ENCODE assay signal across 1 cellular context in the genomic region with DNA sequence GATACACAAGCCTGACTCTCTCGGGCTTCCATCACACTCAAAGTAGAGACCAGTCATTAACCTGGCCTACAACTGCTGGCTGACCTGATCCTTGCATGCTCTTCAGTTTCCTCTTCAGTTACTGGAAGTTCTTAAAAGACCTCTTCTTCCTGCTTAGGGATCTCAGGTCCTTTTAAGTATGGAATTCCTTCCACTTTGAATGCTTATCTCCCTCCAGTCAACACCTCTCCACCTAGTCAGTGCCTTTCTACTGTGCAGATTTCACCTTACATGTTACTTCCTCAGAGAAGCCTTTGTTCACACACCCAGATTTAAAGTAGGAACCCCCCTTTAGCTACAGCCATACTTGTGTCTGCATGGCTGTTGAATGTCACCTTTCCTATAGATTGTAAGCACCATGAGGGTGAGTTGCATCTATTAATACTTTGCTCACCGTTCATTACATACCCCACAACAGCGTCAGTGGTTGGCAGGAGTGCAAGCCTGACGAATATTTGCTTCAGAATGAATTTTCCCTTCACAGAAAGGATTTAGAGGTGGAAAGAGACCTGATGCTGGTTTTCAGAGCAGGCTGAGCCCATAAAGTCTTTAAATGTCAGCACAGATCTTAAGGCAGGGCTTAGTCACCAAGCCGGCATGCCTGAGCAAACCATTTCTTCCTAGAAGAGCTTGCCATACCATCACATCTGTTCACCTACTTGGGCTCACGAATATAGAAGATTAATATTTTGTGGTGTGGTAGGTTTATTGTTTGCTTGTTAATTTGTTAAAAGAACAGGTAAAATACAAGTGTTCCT.
TF ChIP-seq lines count a peak whose summit lies in the region.

No MANE protein-coding gene starts in this region.

TF ChIP-seq in GM23338, 12 proteins besides CTCF, POLR2A, EP300 and RAD21 (continued from another document):
- TF ChIP-seq, protein P1, sequence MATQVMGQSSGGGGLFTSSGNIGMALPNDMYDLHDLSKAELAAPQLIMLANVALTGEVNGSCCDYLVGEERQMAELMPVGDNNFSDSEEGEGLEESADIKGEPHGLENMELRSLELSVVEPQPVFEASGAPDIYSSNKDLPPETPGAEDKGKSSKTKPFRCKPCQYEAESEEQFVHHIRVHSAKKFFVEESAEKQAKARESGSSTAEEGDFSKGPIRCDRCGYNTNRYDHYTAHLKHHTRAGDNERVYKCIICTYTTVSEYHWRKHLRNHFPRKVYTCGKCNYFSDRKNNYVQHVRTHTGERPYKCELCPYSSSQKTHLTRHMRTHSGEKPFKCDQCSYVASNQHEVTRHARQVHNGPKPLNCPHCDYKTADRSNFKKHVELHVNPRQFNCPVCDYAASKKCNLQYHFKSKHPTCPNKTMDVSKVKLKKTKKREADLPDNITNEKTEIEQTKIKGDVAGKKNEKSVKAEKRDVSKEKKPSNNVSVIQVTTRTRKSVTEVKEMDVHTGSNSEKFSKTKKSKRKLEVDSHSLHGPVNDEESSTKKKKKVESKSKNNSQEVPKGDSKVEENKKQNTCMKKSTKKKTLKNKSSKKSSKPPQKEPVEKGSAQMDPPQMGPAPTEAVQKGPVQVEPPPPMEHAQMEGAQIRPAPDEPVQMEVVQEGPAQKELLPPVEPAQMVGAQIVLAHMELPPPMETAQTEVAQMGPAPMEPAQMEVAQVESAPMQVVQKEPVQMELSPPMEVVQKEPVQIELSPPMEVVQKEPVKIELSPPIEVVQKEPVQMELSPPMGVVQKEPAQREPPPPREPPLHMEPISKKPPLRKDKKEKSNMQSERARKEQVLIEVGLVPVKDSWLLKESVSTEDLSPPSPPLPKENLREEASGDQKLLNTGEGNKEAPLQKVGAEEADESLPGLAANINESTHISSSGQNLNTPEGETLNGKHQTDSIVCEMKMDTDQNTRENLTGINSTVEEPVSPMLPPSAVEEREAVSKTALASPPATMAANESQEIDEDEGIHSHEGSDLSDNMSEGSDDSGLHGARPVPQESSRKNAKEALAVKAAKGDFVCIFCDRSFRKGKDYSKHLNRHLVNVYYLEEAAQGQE (IDR thresholded peaks at IDR 0.05; ENCODE audit: unreplicated experiment): no peak
- TF ChIP-seq POLR2AphosphoS5 (IDR thresholded peaks at IDR 0.05; ENCODE audit: low read depth): no peak
- no peak for TF ChIP-seq STAT1 (IDR thresholded peaks at IDR 0.05; ENCODE audit: unreplicated experiment)
- TF ChIP-seq, protein P2, sequence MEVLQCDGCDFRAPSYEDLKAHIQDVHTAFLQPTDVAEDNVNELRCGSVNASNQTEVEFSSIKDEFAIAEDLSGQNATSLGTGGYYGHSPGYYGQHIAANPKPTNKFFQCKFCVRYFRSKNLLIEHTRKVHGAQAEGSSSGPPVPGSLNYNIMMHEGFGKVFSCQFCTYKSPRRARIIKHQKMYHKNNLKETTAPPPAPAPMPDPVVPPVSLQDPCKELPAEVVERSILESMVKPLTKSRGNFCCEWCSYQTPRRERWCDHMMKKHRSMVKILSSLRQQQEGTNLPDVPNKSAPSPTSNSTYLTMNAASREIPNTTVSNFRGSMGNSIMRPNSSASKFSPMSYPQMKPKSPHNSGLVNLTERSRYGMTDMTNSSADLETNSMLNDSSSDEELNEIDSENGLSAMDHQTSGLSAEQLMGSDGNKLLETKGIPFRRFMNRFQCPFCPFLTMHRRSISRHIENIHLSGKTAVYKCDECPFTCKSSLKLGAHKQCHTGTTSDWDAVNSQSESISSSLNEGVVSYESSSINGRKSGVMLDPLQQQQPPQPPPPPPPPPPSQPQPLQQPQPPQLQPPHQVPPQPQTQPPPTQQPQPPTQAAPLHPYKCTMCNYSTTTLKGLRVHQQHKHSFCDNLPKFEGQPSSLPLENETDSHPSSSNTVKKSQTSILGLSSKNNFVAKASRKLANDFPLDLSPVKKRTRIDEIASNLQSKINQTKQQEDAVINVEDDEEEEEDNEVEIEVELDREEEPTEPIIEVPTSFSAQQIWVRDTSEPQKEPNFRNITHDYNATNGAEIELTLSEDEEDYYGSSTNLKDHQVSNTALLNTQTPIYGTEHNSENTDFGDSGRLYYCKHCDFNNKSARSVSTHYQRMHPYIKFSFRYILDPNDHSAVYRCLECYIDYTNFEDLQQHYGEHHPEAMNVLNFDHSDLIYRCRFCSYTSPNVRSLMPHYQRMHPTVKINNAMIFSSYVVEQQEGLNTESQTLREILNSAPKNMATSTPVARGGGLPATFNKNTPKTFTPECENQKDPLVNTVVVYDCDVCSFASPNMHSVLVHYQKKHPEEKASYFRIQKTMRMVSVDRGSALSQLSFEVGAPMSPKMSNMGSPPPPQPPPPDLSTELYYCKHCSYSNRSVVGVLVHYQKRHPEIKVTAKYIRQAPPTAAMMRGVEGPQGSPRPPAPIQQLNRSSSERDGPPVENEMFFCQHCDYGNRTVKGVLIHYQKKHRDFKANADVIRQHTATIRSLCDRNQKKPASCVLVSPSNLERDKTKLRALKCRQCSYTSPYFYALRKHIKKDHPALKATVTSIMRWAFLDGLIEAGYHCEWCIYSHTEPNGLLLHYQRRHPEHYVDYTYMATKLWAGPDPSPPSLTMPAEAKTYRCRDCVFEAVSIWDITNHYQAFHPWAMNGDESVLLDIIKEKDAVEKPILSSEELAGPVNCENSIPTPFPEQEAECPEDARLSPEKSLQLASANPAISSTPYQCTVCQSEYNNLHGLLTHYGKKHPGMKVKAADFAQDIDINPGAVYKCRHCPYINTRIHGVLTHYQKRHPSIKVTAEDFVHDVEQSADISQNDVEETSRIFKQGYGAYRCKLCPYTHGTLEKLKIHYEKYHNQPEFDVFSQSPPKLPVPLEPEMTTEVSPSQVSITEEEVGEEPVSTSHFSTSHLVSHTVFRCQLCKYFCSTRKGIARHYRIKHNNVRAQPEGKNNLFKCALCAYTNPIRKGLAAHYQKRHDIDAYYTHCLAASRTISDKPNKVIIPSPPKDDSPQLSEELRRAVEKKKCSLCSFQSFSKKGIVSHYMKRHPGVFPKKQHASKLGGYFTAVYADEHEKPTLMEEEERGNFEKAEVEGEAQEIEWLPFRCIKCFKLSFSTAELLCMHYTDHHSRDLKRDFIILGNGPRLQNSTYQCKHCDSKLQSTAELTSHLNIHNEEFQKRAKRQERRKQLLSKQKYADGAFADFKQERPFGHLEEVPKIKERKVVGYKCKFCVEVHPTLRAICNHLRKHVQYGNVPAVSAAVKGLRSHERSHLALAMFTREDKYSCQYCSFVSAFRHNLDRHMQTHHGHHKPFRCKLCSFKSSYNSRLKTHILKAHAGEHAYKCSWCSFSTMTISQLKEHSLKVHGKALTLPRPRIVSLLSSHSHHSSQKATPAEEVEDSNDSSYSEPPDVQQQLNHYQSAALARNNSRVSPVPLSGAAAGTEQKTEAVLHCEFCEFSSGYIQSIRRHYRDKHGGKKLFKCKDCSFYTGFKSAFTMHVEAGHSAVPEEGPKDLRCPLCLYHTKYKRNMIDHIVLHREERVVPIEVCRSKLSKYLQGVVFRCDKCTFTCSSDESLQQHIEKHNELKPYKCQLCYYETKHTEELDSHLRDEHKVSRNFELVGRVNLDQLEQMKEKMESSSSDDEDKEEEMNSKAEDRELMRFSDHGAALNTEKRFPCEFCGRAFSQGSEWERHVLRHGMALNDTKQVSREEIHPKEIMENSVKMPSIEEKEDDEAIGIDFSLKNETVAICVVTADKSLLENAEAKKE (CRISPR knock-in tag; IDR thresholded peaks at IDR 0.05): no peak
